Comparison of ENCODE assay signal across 18 cellular contexts in the genomic region with DNA sequence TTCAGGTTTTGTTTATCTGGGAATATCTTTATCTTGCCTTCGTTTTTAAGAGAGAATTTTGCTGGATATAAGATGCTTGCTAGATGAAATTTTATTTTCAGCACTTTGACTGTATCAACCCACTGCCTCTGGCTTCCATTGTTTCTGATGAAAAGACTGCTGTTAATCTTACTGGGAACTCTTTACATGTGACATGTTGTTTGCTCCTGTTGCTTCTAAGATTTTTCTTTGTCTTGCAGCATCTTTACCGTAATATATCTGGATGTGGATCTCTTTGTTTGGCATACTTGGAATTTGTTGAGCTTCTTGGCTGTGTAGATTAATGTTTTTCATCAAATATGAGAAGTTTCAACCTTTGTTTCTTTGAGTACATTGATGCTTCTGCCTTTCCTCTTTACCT. TPM values are rescaled to one million over a fixed set of nuclear protein-coding genes. Genes with fewer than 3 reads are reported as not detected.
A peak's percentile ranks its signal among the peaks of the same experiment; 100 is the strongest.
DNase-seq lines count a peak whose midpoint lies in the region; ATAC-seq and TF ChIP-seq lines count a peak whose summit lies in the region.
"Had no signal": no experiment of that assay in that cellular context is flagged by ENCODE, and none has a peak within 500 bp of the region (broad histone marks: within the 10 kb centered on the region; RNA-seq: fewer than 3 reads in every experiment).

No MANE protein-coding gene starts in this region.

- POLR2A ChIA-PET in HCT116 (lab: Charles Lee) = no interaction called here
- POLR2A ChIA-PET in WTC11 (lab: Charles Lee) = no interaction called here

- H3K9me3 Mint-ChIP-seq in WTC11 (peaks cover 15% of the 10 kb centered on the region), glutamatergic neuron (ENCODE audit: unreplicated experiment) (peaks cover 4% of the 10 kb centered on the region)
- H3K9me3 Mint-ChIP-seq in activated T-helper 2 cell treated with anti-CD3 and anti-CD28 coated beads, Interferon-gamma antibody, Interleukin-2, Interleukin-4, amounts not matched to agents 10 μg/mL and 5 μg/mL and 100 μg/mL, durations not matched to agents 14 hours and 24 hours and 36 hours = no peaks in the 10 kb centered on the region

- no peak for TF ChIP-seq RAD21 in HCT116 (IDR thresholded peaks at IDR 0.05; ENCODE audit: low read depth)

- H3K36me3 ChIP-seq in HCT116 (ENCODE audit: control insufficient read depth in 1 of 2, insufficient read depth in 2 of 2, low read length in 2 of 2) (no peaks in the 10 kb centered on the region), left lung (no peaks in the 10 kb centered on the region), Karpas-422 (ENCODE audit: insufficient read depth, low read length) (no peaks in the 10 kb centered on the region)
- H3K36me3 ChIP-seq: BLaER1 had no signal

- H3K4me1 ChIP-seq in HCT116 (ENCODE audit: control insufficient read depth in 1 of 2, insufficient read depth in 2 of 2, low read length in 2 of 2) (no peaks in the 10 kb centered on the region; a peak in 1 of 4 replicates), left lung (no peaks in the 10 kb centered on the region), Karpas-422 (ENCODE audit: low read length) (no peaks in the 10 kb centered on the region)
- H3K4me1 ChIP-seq: BLaER1, Caco-2 had no signal

- no peaks in the 10 kb centered on the region for H3K9me3 ChIP-seq in HCT116 (ENCODE audit: control insufficient read depth in 1 of 2, insufficient read depth in 1 of 2, low read depth in 1 of 2, low read length in 2 of 2)
- H3K9me3 ChIP-seq in left lung = peaks cover 0 to 10% of the 10 kb centered on the region in 2 donors
- H3K9me3 ChIP-seq in Karpas-422 (ENCODE audit: low read length) = no peaks in the 10 kb centered on the region

- H3K27me3 ChIP-seq in HCT116 (ENCODE audit: insufficient read depth, low read length) (no peaks in the 10 kb centered on the region), left lung (no peaks in the 10 kb centered on the region), Karpas-422 (ENCODE audit: low read length) (no peaks in the 10 kb centered on the region)
- H3K27me3 ChIP-seq: BLaER1 had no signal

- TF ChIP-seq CTCF in HCT116 (IDR thresholded peaks at IDR 0.05 in 2 of 3, conservative IDR thresholded peaks at IDR 0.05 in 1 of 3; ENCODE audit: borderline replicate concordance in 1 of 3, insufficient read depth in 1 of 3, low read depth in 2 of 3, low read length in 2 of 3) (no peak), WTC11 (IDR thresholded peaks at IDR 0.05) (no peak), glutamatergic neuron (IDR thresholded peaks at IDR 0.05; ENCODE audit: partially characterized antibody, unreplicated experiment) (no peak), left lung (IDR thresholded peaks at IDR 0.05) (no peak)

- H3K4me3 ChIP-seq in HCT116 (replicated peaks in 1 of 2; ENCODE audit: low read depth in 1 of 2, low read length in 2 of 2) (no peak overlapping the region), left lung (no peak overlapping the region), Karpas-422 (ENCODE audit: low read length) (no peak overlapping the region)
- H3K4me3 ChIP-seq: BLaER1, GM23248 had no signal

- H3K27me3 Mint-ChIP-seq in WTC11 (ENCODE audit: low read depth) = peaks cover 2% of the 10 kb centered on the region; the same call in 1 of the 2 replicates
- H3K27me3 Mint-ChIP-seq in glutamatergic neuron (ENCODE audit: unreplicated experiment) = no peaks in the 10 kb centered on the region
- no peaks in the 10 kb centered on the region for H3K27me3 Mint-ChIP-seq in activated T-helper 2 cell treated with anti-CD3 and anti-CD28 coated beads, Interferon-gamma antibody, Interleukin-2, Interleukin-4, amounts not matched to agents 10 μg/mL and 5 μg/mL and 100 μg/mL, durations not matched to agents 14 hours and 24 hours and 36 hours (ENCODE audit: low read depth)

- no peak for ATAC-seq in HCT116
- no peak for ATAC-seq in WTC11
- ATAC-seq in left lung = no peak
- ATAC-seq: CD8-positive, alpha-beta T cell had no signal

- H3K4me1 Mint-ChIP-seq in WTC11 (no peaks in the 10 kb centered on the region), glutamatergic neuron (ENCODE audit: low read depth, unreplicated experiment) (no peaks in the 10 kb centered on the region)
- no peaks in the 10 kb centered on the region for H3K4me1 Mint-ChIP-seq in activated T-helper 2 cell treated with anti-CD3 and anti-CD28 coated beads, Interferon-gamma antibody, Interleukin-2, Interleukin-4, amounts not matched to agents 10 μg/mL and 5 μg/mL and 100 μg/mL, durations not matched to agents 14 hours and 24 hours and 36 hours (ENCODE audit: low read depth)
- H3K4me1 Mint-ChIP-seq: B cell had no signal

- no TSS peak for BruUV-seq in HCT116 (replicated peaks; lab: Mats Ljungman, UMichigan)

- CTCF ChIA-PET in HCT116 (lab: Charles Lee) = no interaction called here
- CTCF ChIA-PET in WTC11 (lab: Charles Lee) = no interaction called here

- H3K9ac ChIP-seq in HCT116 (ENCODE audit: low read length) = no peak overlapping the region
- H3K9ac ChIP-seq in Karpas-422 (ENCODE audit: low read length) = no peak overlapping the region
- H3K9ac ChIP-seq: BLaER1, GM23248 had no signal

- H2AFZ ChIP-seq in HCT116 (ENCODE audit: low read depth, low read length, poor library complexity, severe bottlenecking) (no peak overlapping the region), Karpas-422 (ENCODE audit: low read length) (no peak overlapping the region)
- H2AFZ ChIP-seq: GM23248 had no signal

- DNase-seq in HCT116 (ENCODE audit: low read depth, low spot score) (no peak), WTC11 (ENCODE audit: low spot score) (no peak), glutamatergic neuron (no peak), left lung (no peak), Karpas-422 (no peak)
- DNase-seq in activated T-helper 2 cell treated with anti-CD3 and anti-CD28 coated beads, Interferon-gamma antibody, Interleukin-2, Interleukin-4, amounts not matched to agents 10 μg/mL and 5 μg/mL and 100 μg/mL, durations not matched to agents 14 hours and 24 hours and 36 hours (ENCODE audit: low spot score) = no peak
- DNase-seq: Caco-2; CD4-positive, CD25-positive, alpha-beta regulatory T cell; CD8-positive, alpha-beta T cell; DMS153; DND-41; GM23248; H7; HCEC 1CT; HFFc6 had no signal

- H3K9me2 ChIP-seq in HCT116 (ENCODE audit: insufficient read depth) (no peaks in the 10 kb centered on the region), Karpas-422 (replicated peaks; ENCODE audit: insufficient read depth, low read length) (no peaks in the 10 kb centered on the region)

- no peak for TF ChIP-seq POLR2A in HCT116 (IDR thresholded peaks at IDR 0.05; ENCODE audit: borderline replicate concordance, extremely low read depth, insufficient read depth, insufficient read length)

- H3K79me2 ChIP-seq in HCT116 (ENCODE audit: insufficient read depth, low read length) = no peaks in the 10 kb centered on the region
- H3K79me2 ChIP-seq in Karpas-422 (ENCODE audit: low read length) = no peaks in the 10 kb centered on the region

- H4K20me1 ChIP-seq in HCT116 (ENCODE audit: insufficient read depth) (no peaks in the 10 kb centered on the region), Karpas-422 (ENCODE audit: insufficient read depth, low read depth, low read length) (no peaks in the 10 kb centered on the region)
- H4K20me1 ChIP-seq: BLaER1 had no signal

- intact Hi-C loops in HCT116 (cut with micrococcal nuclease) = no loop called here
- intact Hi-C loops in activated T-helper 2 cell treated with anti-CD3 and anti-CD28 coated beads, Interferon-gamma antibody, Interleukin-2, Interleukin-4, amounts not matched to agents 10 μg/mL and 5 μg/mL and 100 μg/mL, durations not matched to agents 14 hours and 24 hours and 36 hours (cut with micrococcal nuclease) = no loop called here
- intact Hi-C loops in left lung (cut with DNase I) = no loop called here

- H3K27ac Mint-ChIP-seq in WTC11 = no peak overlapping the region
- peak overlapping the region; percentile 36 for H3K27ac Mint-ChIP-seq in glutamatergic neuron (ENCODE audit: unreplicated experiment)
- no peak overlapping the region for H3K27ac Mint-ChIP-seq in activated T-helper 2 cell treated with anti-CD3 and anti-CD28 coated beads, Interferon-gamma antibody, Interleukin-2, Interleukin-4, amounts not matched to agents 10 μg/mL and 5 μg/mL and 100 μg/mL, durations not matched to agents 14 hours and 24 hours and 36 hours
- H3K27ac Mint-ChIP-seq: B cell; CD4-positive, CD25-positive, alpha-beta regulatory T cell; CD8-positive, alpha-beta T cell; HFFc6 had no signal

- RAD21 ChIA-PET in HCT116 (lab: Charles Lee; ENCODE audit: low non-redundant PET in 1 of 2, low total read pairs in 2 of 2, uncharacterized antibody in 2 of 2, unreplicated experiment in 2 of 2) = no interaction called here

- no peak overlapping the region for H3K4me2 ChIP-seq in HCT116 (ENCODE audit: low read length)
- no peak overlapping the region for H3K4me2 ChIP-seq in Karpas-422 (ENCODE audit: low read depth, low read length, poor library complexity, severe bottlenecking)
- H3K4me2 ChIP-seq: BLaER1 had no signal

- H3K36me3 Mint-ChIP-seq in WTC11 (0 out of 2 replicates have a peak, but pooled peaks cover 2% of the 10 kb centered on the region), glutamatergic neuron (ENCODE audit: unreplicated experiment) (peaks cover 6% of the 10 kb centered on the region)
- H3K36me3 Mint-ChIP-seq in activated T-helper 2 cell treated with anti-CD3 and anti-CD28 coated beads, Interferon-gamma antibody, Interleukin-2, Interleukin-4, amounts not matched to agents 10 μg/mL and 5 μg/mL and 100 μg/mL, durations not matched to agents 14 hours and 24 hours and 36 hours (ENCODE audit: low read depth) = no peaks in the 10 kb centered on the region
- H3K36me3 Mint-ChIP-seq: CD8-positive, alpha-beta T cell had no signal

- H3K27ac ChIP-seq in HCT116 (ENCODE audit: low read depth, low read length) (no peak overlapping the region), left lung (no peak overlapping the region), Karpas-422 (ENCODE audit: low read length) (no peak overlapping the region)
- H3K27ac ChIP-seq: BLaER1, C4-2B, GM23248 had no signal

- no peak overlapping the region for H3K4me3 Mint-ChIP-seq in WTC11
- H3K4me3 Mint-ChIP-seq in glutamatergic neuron (ENCODE audit: unreplicated experiment) = no peak overlapping the region
- no peak overlapping the region for H3K4me3 Mint-ChIP-seq in activated T-helper 2 cell treated with anti-CD3 and anti-CD28 coated beads, Interferon-gamma antibody, Interleukin-2, Interleukin-4, amounts not matched to agents 10 μg/mL and 5 μg/mL and 100 μg/mL, durations not matched to agents 14 hours and 24 hours and 36 hours (ENCODE audit: low read depth)
- H3K4me3 Mint-ChIP-seq: B cell; CD4-positive, CD25-positive, alpha-beta regulatory T cell; CD8-positive, alpha-beta T cell; HFFc6 had no signal

RNA-seq across cellular contexts. Expression of a gene that starts 18.0 kb away (rescaled TPM):
- 51.1 TPM for total RNA-seq in HCT116 (2021; ENCODE audit: unreplicated experiment)
- polyA plus RNA-seq in HCT116 (2012) = 36.7 and 42.2 TPM in 2 replicates
- 28.9 to 33.1 TPM (median 30.4 TPM) in 3 replicates for total RNA-seq in WTC11 (2021)
- total RNA-seq in glutamatergic neuron (ENCODE audit: unreplicated experiment) = 75.1 TPM
- 26.1 and 26.5 TPM in 2 replicates for total RNA-seq in activated T-helper 2 cell treated with anti-CD3 and anti-CD28 coated beads, Interferon-gamma antibody, Interleukin-2, Interleukin-4, amounts not matched to agents 10 μg/mL and 5 μg/mL and 100 μg/mL, durations not matched to agents 14 hours and 24 hours and 36 hours
- total RNA-seq in left lung = 10 to 100 TPM; 18.3 to 26.4 TPM
- 42.7 and 47.3 TPM in 2 replicates for total RNA-seq in Karpas-422 (2014; rRNA removed; shearing (Covaris generic); ENCODE audit: low replicate concordance)

RNA-seq across cellular contexts. Expression of a gene that starts 53.2 kb away (rescaled TPM):
- total RNA-seq in HCT116 (2021; ENCODE audit: unreplicated experiment) = 7.0 TPM
- 3.6 and 4.1 TPM in 2 replicates for polyA plus RNA-seq in HCT116 (2012)
- total RNA-seq in WTC11 (2021) = 5.6 to 6.6 TPM (median 5.8 TPM) in 3 replicates
- 0.66 TPM for total RNA-seq in glutamatergic neuron (ENCODE audit: unreplicated experiment)
- total RNA-seq in activated T-helper 2 cell treated with anti-CD3 and anti-CD28 coated beads, Interferon-gamma antibody, Interleukin-2, Interleukin-4, amounts not matched to agents 10 μg/mL and 5 μg/mL and 100 μg/mL, durations not matched to agents 14 hours and 24 hours and 36 hours = 0.73 and 0.90 TPM in 2 replicates
- 10 to 100 TPM; 43.4 to 93.8 TPM for total RNA-seq in left lung
- total RNA-seq in Karpas-422 (2014; rRNA removed; shearing (Covaris generic); ENCODE audit: low replicate concordance) = not detected in 2 replicates
- polyA plus RNA-seq: GM23248 had no signal
